Comparison of ENCODE assay signal across 31 cellular contexts in genomic region chr2:16203069-16203468, GRCh38.
"Had no signal": no experiment of that assay in that cellular context is flagged by ENCODE, and none has a peak within 500 bp of the region (broad histone marks: within the 10 kb centered on the region; RNA-seq: fewer than 3 reads in every experiment).

No MANE protein-coding gene starts in this region.

- DNase-seq: activated CD4-positive, alpha-beta memory T cell treated with anti-CD3 and anti-CD28 coated beads for 36 hours; activated CD4-positive, alpha-beta T cell treated with anti-CD3 and anti-CD28 coated beads, Interleukin-2, amount 10 ng/mL, durations not matched to agents 24 days and 14 days; activated CD8-positive, alpha-beta memory T cell treated with anti-CD3 and anti-CD28 coated beads, Interleukin-2, amount 50 U/mL, for 4 hours; activated effector memory CD4-positive, alpha-beta T cell treated with anti-CD3 and anti-CD28 coated beads, Interleukin-2, amount 50 U/mL, for 16 hours; activated naive CD4-positive, alpha-beta T cell treated with anti-CD3 and anti-CD28 coated beads, Interleukin-2, amount 10 ng/mL, durations not matched to agents 7 days and 5 days; activated naive CD8-positive, alpha-beta T cell treated with anti-CD3 and anti-CD28 coated beads, Interleukin-2, amount 10 ng/mL, durations not matched to agents 7 days and 5 days; activated T-cell treated with anti-CD3 and anti-CD28 coated beads, Interleukin-2, amount 50 U/mL, for 1 hour; cortex of kidney; foreskin fibroblast; head of caudate nucleus; hippocampal formation; left cardiac atrium; right lobe of liver; stimulated activated CD4-positive, alpha-beta T cell treated with anti-CD3 and anti-CD28 coated beads, Interleukin-1b, Interleukin-23, amount 100 ng/mL, for 48 hours; stimulated activated CD4-positive, alpha-beta T cell treated with anti-CD3 and anti-CD28 coated beads, Interleukin-4, amount 100 ng/mL, for 4 hours; stimulated activated CD8-positive, alpha-beta memory T cell treated with anti-CD3 and anti-CD28 coated beads, Interleukin-4, amount 100 ng/mL, for 48 hours; T-helper 9 cell; tibial artery had no signal

- H3K36me3 Mint-ChIP-seq: activated CD4-positive, alpha-beta memory T cell treated with anti-CD3 and anti-CD28 coated beads for 36 hours; activated naive CD4-positive, alpha-beta T cell treated with anti-CD3 and anti-CD28 coated beads, Interleukin-2, amount 10 ng/mL, durations not matched to agents 7 days and 5 days; activated naive CD8-positive, alpha-beta T cell treated with anti-CD3 and anti-CD28 coated beads, Interleukin-2, amount 10 ng/mL, durations not matched to agents 7 days and 5 days; brain; mesothelial cell of epicardium; natural killer cell treated with Interleukin-12 subunit alpha and Interleukin-12 subunit beta and Interleukin-15 and Interleukin-18, amount 100 ng/mL, for 72 hours; stimulated activated memory B cell treated with anti-CD40 and anti-IgM and Interleukin-4, amounts not matched to agents 10 μg/mL and 1 μg/mL and 100 μg/mL, for 72 hours had no signal

- H3K27ac ChIP-seq: ascending aorta, right lobe of liver, suprapubic skin, tibial artery, VCaP had no signal

- H3K36me3 ChIP-seq: ascending aorta, right lobe of liver, suprapubic skin, tibial artery had no signal

- FAIRE-seq: endothelial cell of umbilical vein, keratinocyte, TTC549 had no signal

- H3K4me1 ChIP-seq: ascending aorta, right lobe of liver, tibial artery had no signal

- H3K4me3 Mint-ChIP-seq: activated CD4-positive, alpha-beta memory T cell treated with anti-CD3 and anti-CD28 coated beads for 36 hours; activated CD4-positive, alpha-beta T cell treated with anti-CD3 and anti-CD28 coated beads, Interleukin-2, amount 10 ng/mL, durations not matched to agents 24 days and 14 days; activated naive CD4-positive, alpha-beta T cell treated with anti-CD3 and anti-CD28 coated beads, Interleukin-2, amount 10 ng/mL, durations not matched to agents 7 days and 5 days; activated naive CD8-positive, alpha-beta T cell treated with anti-CD3 and anti-CD28 coated beads, Interleukin-2, amount 10 ng/mL, durations not matched to agents 7 days and 5 days; activated T-helper 1 cell treated with anti-CD3 and anti-CD28 coated beads, Interleukin-12 subunit alpha, Interleukin-12 subunit beta, Interleukin-2, Interleukin-4 antibody, amounts not matched to agents 30 ng/mL and 10 ng/mL and 1 ng/mL, durations not matched to agents 14 hours and 24 hours and 36 hours; brain; mesothelial cell of epicardium; natural killer cell treated with Interleukin-12 subunit alpha and Interleukin-12 subunit beta and Interleukin-15 and Interleukin-18, amount 100 ng/mL, for 72 hours; stimulated activated memory B cell treated with anti-CD40 and anti-IgM and Interleukin-4, amounts not matched to agents 10 μg/mL and 1 μg/mL and 100 μg/mL, for 72 hours; T-helper 1 cell treated with Interleukin-12 subunit alpha and Interleukin-12 subunit beta and Interleukin-4 antibody, amounts not matched to agents 30 μg/mL and 1 μg/mL, for 36 hours had no signal

- H3K4me1 Mint-ChIP-seq: activated CD4-positive, alpha-beta T cell treated with anti-CD3 and anti-CD28 coated beads, Interleukin-2, amount 10 ng/mL, durations not matched to agents 24 days and 14 days; activated naive CD4-positive, alpha-beta T cell treated with anti-CD3 and anti-CD28 coated beads, Interleukin-2, amount 10 ng/mL, durations not matched to agents 7 days and 5 days; activated naive CD8-positive, alpha-beta T cell treated with anti-CD3 and anti-CD28 coated beads, Interleukin-2, amount 10 ng/mL, durations not matched to agents 7 days and 5 days; stimulated activated memory B cell treated with anti-CD40 and anti-IgM and Interleukin-4, amounts not matched to agents 10 μg/mL and 1 μg/mL and 100 μg/mL, for 72 hours had no signal

- H3K27ac Mint-ChIP-seq: activated CD4-positive, alpha-beta memory T cell treated with anti-CD3 and anti-CD28 coated beads for 36 hours; activated CD4-positive, alpha-beta T cell treated with anti-CD3 and anti-CD28 coated beads, Interleukin-2, amount 10 ng/mL, durations not matched to agents 24 days and 14 days; activated naive CD4-positive, alpha-beta T cell treated with anti-CD3 and anti-CD28 coated beads, Interleukin-2, amount 10 ng/mL, durations not matched to agents 7 days and 5 days; activated naive CD8-positive, alpha-beta T cell treated with anti-CD3 and anti-CD28 coated beads, Interleukin-2, amount 10 ng/mL, durations not matched to agents 7 days and 5 days; activated T-helper 1 cell treated with anti-CD3 and anti-CD28 coated beads, Interleukin-12 subunit alpha, Interleukin-12 subunit beta, Interleukin-2, Interleukin-4 antibody, amounts not matched to agents 30 ng/mL and 10 ng/mL and 1 ng/mL, durations not matched to agents 14 hours and 24 hours and 36 hours; mesothelial cell of epicardium; natural killer cell treated with Interleukin-12 subunit alpha and Interleukin-12 subunit beta and Interleukin-15 and Interleukin-18, amount 100 ng/mL, for 72 hours; stimulated activated memory B cell treated with anti-CD40 and anti-IgM and Interleukin-4, amounts not matched to agents 10 μg/mL and 1 μg/mL and 100 μg/mL, for 72 hours; T-helper 1 cell treated with Interleukin-12 subunit alpha and Interleukin-12 subunit beta and Interleukin-4 antibody, amounts not matched to agents 30 μg/mL and 1 μg/mL, for 36 hours had no signal

- H3K4me3 ChIP-seq: ascending aorta, right lobe of liver, skin epidermis, suprapubic skin, tibial artery had no signal

- H3K27me3 ChIP-seq: ascending aorta, right lobe of liver, suprapubic skin, tibial artery had no signal

- H3K9me3 ChIP-seq: ascending aorta, right lobe of liver, suprapubic skin, tibial artery had no signal

- H3K27me3 Mint-ChIP-seq: activated CD4-positive, alpha-beta memory T cell treated with anti-CD3 and anti-CD28 coated beads for 36 hours; activated CD4-positive, alpha-beta T cell treated with anti-CD3 and anti-CD28 coated beads, Interleukin-2, amount 10 ng/mL, durations not matched to agents 24 days and 14 days; activated naive CD8-positive, alpha-beta T cell treated with anti-CD3 and anti-CD28 coated beads, Interleukin-2, amount 10 ng/mL, durations not matched to agents 7 days and 5 days; brain; stimulated activated memory B cell treated with anti-CD40 and anti-IgM and Interleukin-4, amounts not matched to agents 10 μg/mL and 1 μg/mL and 100 μg/mL, for 72 hours had no signal

- H3K9me3 Mint-ChIP-seq: activated CD4-positive, alpha-beta T cell treated with anti-CD3 and anti-CD28 coated beads, Interleukin-2, amount 10 ng/mL, durations not matched to agents 24 days and 14 days; activated naive CD4-positive, alpha-beta T cell treated with anti-CD3 and anti-CD28 coated beads, Interleukin-2, amount 10 ng/mL, durations not matched to agents 7 days and 5 days; activated naive CD8-positive, alpha-beta T cell treated with anti-CD3 and anti-CD28 coated beads, Interleukin-2, amount 10 ng/mL, durations not matched to agents 7 days and 5 days; activated T-helper 1 cell treated with anti-CD3 and anti-CD28 coated beads, Interleukin-12 subunit alpha, Interleukin-12 subunit beta, Interleukin-2, Interleukin-4 antibody, amounts not matched to agents 30 ng/mL and 10 ng/mL and 1 ng/mL, durations not matched to agents 14 hours and 24 hours and 36 hours; natural killer cell treated with Interleukin-12 subunit alpha and Interleukin-12 subunit beta and Interleukin-15 and Interleukin-18, amount 100 ng/mL, for 72 hours; T-helper 1 cell treated with Interleukin-12 subunit alpha and Interleukin-12 subunit beta and Interleukin-4 antibody, amounts not matched to agents 30 μg/mL and 1 μg/mL, for 36 hours had no signal
